Comparison of ENCODE assay signal across 9 cellular contexts in the genomic region with DNA sequence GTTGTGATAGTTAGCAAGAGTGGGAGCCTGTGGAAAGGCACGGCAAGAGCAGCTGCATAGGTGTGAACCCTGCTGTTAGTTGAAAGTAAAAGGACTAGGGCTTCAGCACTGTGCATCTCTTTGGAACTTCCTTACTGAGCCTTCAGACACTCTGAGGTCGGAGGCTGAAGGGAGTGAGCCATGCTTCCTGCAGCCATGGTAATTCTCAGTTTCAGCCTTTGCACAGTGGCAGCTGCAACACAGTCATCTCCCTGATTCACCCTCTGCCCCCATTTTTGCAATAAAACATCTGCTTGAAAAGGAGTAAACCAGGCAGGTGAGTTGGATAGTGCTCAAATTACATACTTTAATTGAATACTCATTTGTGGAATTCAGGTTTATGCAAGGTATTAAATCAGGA. TPM values are rescaled to one million over a fixed set of nuclear protein-coding genes. Genes with fewer than 3 reads are reported as not detected.
A peak's percentile ranks its signal among the peaks of the same experiment; 100 is the strongest.
DNase-seq lines count a peak whose midpoint lies in the region; ATAC-seq and TF ChIP-seq lines count a peak whose summit lies in the region.
"Had no signal": no experiment of that assay in that cellular context is flagged by ENCODE, and none has a peak within 500 bp of the region (broad histone marks: within the 10 kb centered on the region; RNA-seq: fewer than 3 reads in every experiment).

No MANE protein-coding gene starts in this region.

- TF ChIP-seq POLR2A in sigmoid colon (IDR thresholded peaks at IDR 0.05): no peak

- peak; percentile 83 to 87 for ATAC-seq in activated CD4-positive, CD25-positive, alpha-beta regulatory T cell treated with anti-CD3 and anti-CD28 coated beads, Interleukin-2, amount 50 U/mL, for 24 hours
- peak; percentile 91 for ATAC-seq in HG02610 (IDR thresholded peaks at IDR 0.05; ENCODE audit: unreplicated experiment)
- no peak for ATAC-seq in right cardiac atrium

- no peaks in the 10 kb centered on the region for H3K36me3 ChIP-seq in sigmoid colon

- no peak for DNase-seq in activated CD4-positive, CD25-positive, alpha-beta regulatory T cell treated with anti-CD3 and anti-CD28 coated beads, Interleukin-2, amount 50 U/mL, for 72 hours
- DNase-seq in M059J (ENCODE audit: low read depth): peak; percentile 34
- peak; percentile 24 for DNase-seq in myocyte (ENCODE audit: low read depth)
- DNase-seq in sigmoid colon: no peak
- DNase-seq in right cardiac atrium: no peak
- DNase-seq in NK-92 (lab: John Stamatoyannopoulos, UW; ENCODE audit: unreplicated experiment): no peak

- no peak for TF ChIP-seq EP300 in sigmoid colon (IDR thresholded peaks at IDR 0.05)

- H3K4me1 ChIP-seq in sigmoid colon (peaks cover 0 to 4% (median 3%) of the 10 kb centered on the region in 4 donors), right cardiac atrium (ENCODE audit: control insufficient read depth, insufficient read depth, low read length) (no peaks in the 10 kb centered on the region)

- H3K4me3 ChIP-seq in sigmoid colon: no peak overlapping the region
- H3K4me3 ChIP-seq in right cardiac atrium (ENCODE audit: low read length): no peak overlapping the region

- H3K9me3 ChIP-seq in sigmoid colon (no peaks in the 10 kb centered on the region), right cardiac atrium (ENCODE audit: control insufficient read depth, low read length) (no peaks in the 10 kb centered on the region)

- WGBS in sigmoid colon, 2 donors: 17 to 33% methylated on average over 2 of the region's 2 CpGs
- 61% methylated on average over 2 of the region's 2 CpGs for WGBS in right cardiac atrium

- H3K27me3 ChIP-seq in sigmoid colon (no peaks in the 10 kb centered on the region), right cardiac atrium (ENCODE audit: control insufficient read depth, insufficient read depth) (no peaks in the 10 kb centered on the region)

- intact Hi-C loops in sigmoid colon (cut with DNase I): no loop called here
- intact Hi-C loops in right cardiac atrium (cut with DNase I): no loop called here

- H3K27ac ChIP-seq in sigmoid colon (no peak overlapping the region), right cardiac atrium (ENCODE audit: low read length) (no peak overlapping the region)
- H3K27ac ChIP-seq: VCaP had no signal

- TF ChIP-seq CTCF in sigmoid colon (IDR thresholded peaks at IDR 0.05): no peak

RNA-seq across cellular contexts. Expression of gene TLE4, which starts 6.5 kb away (rescaled TPM):
- total RNA-seq in M059J (2014; rRNA removed; shearing (Covaris generic)): 205 and 307 TPM in 2 replicates
- 64.1 and 98.3 TPM in 2 replicates for total RNA-seq in myocyte
- 39.9 TPM for polyA plus RNA-seq in myocyte (2012)
- 10 to 100 TPM; 29.1 to 60.9 (median 34.6) TPM for total RNA-seq in sigmoid colon
- polyA plus RNA-seq in sigmoid colon: 10 to 100 TPM in 1 of 3 donors, 1 to 10 TPM in 2; 7.6 to 11.6 (median 8.4) TPM
- total RNA-seq in right cardiac atrium: 10 to 100 TPM; 16.3 to 20.1 (median 18.7) TPM
- 5.9 TPM for polyA plus RNA-seq in right cardiac atrium

Comparison
In these comparisons a context has a peak if more than half of its experiments do, and no peak if none do; other contexts are left out.
1. ATAC-seq: peak in activated CD4-positive, CD25-positive, alpha-beta regulatory T cell treated with anti-CD3 and anti-CD28 coated beads, Interleukin-2, amount 50 U/mL, for 24 hours (2 of 2) and HG02610 (single experiment); none in right cardiac atrium (0 of 2).
2. DNase-seq: peak in M059J (single experiment) and myocyte (single experiment); none in activated CD4-positive, CD25-positive, alpha-beta regulatory T cell treated with anti-CD3 and anti-CD28 coated beads, Interleukin-2, amount 50 U/mL, for 72 hours (single experiment), sigmoid colon (single experiment), right cardiac atrium (0 of 3) and NK-92 (single experiment).